Comparison of ENCODE assay signal across 16 cellular contexts in genomic region chr6:27776504-27776903, GRCh38.
"Had no signal": no experiment of that assay in that cellular context is flagged by ENCODE, and none has a peak within 500 bp of the region (broad histone marks: within the 10 kb centered on the region; RNA-seq: fewer than 3 reads in every experiment).

No MANE protein-coding gene starts in this region.

- H3K27ac Mint-ChIP-seq: activated B cell treated with CpG ODN at 0.5 μM for 24 hours; activated naive CD4-positive, alpha-beta T cell treated with anti-CD3 and anti-CD28 coated beads for 36 hours; natural killer cell treated with Interleukin-12 subunit alpha and Interleukin-12 subunit beta and Interleukin-15 and Interleukin-18, amount 100 ng/mL, for 72 hours; stimulated activated naive CD8-positive, alpha-beta T cell treated with anti-CD3 and anti-CD28 coated beads, Interleukin-15, amount 100 ng/mL, for 72 hours had no signal

- H3K9me3 ChIP-seq: left lung, neutrophil, ovary, prostate gland, tibial artery had no signal

- H3K27me3 ChIP-seq: ovary had no signal

- DNase-seq: activated B cell treated with CpG ODN at 0.5 μM for 24 hours; activated CD4-positive, alpha-beta T cell treated with anti-CD3 and anti-CD28 coated beads for 4 hours; activated CD4-positive, alpha-beta T cell treated with anti-CD3 and anti-CD28 coated beads, Interleukin-2, amount 50 U/mL, for 48 hours; activated CD8-positive, alpha-beta memory T cell treated with anti-CD3 and anti-CD28 coated beads, Interleukin-2, amount 50 U/mL, for 48 hours; activated naive CD4-positive, alpha-beta T cell treated with anti-CD3 and anti-CD28 coated beads for 36 hours; activated T-cell treated with anti-CD3 and anti-CD28 coated beads, Interleukin-2, amount 50 U/mL, for 48 hours; amygdala; left lung; ovary; stimulated activated naive CD8-positive, alpha-beta T cell treated with anti-CD3 and anti-CD28 coated beads, Interleukin-15, amount 100 ng/mL, for 72 hours; T1000; tibial artery had no signal

- H3K4me3 Mint-ChIP-seq: activated B cell treated with CpG ODN at 0.5 μM for 24 hours; activated naive CD4-positive, alpha-beta T cell treated with anti-CD3 and anti-CD28 coated beads for 36 hours; natural killer cell treated with Interleukin-12 subunit alpha and Interleukin-12 subunit beta and Interleukin-15 and Interleukin-18, amount 100 ng/mL, for 72 hours; stimulated activated naive CD8-positive, alpha-beta T cell treated with anti-CD3 and anti-CD28 coated beads, Interleukin-15, amount 100 ng/mL, for 72 hours had no signal

- H3K4me3 ChIP-seq: coronary artery, left lung, ovary, prostate gland, tibial artery had no signal

- H3K27ac ChIP-seq: coronary artery, left lung, neutrophil, ovary, prostate gland, tibial artery had no signal

- H3K36me3 Mint-ChIP-seq: natural killer cell treated with Interleukin-12 subunit alpha and Interleukin-12 subunit beta and Interleukin-15 and Interleukin-18, amount 100 ng/mL, for 72 hours had no signal

- ATAC-seq: left lung; natural killer cell treated with Interleukin-12 subunit alpha and Interleukin-12 subunit beta and Interleukin-15 and Interleukin-18, amount 100 ng/mL, for 72 hours; stimulated activated naive CD8-positive, alpha-beta T cell treated with anti-CD3 and anti-CD28 coated beads, Interleukin-15, amount 100 ng/mL, for 72 hours had no signal

- H3K36me3 ChIP-seq: left lung, neutrophil, ovary, prostate gland, tibial artery had no signal

- H3K4me1 ChIP-seq: prostate gland had no signal

- H3K9me3 Mint-ChIP-seq: activated B cell treated with CpG ODN at 0.5 μM for 24 hours; activated naive CD4-positive, alpha-beta T cell treated with anti-CD3 and anti-CD28 coated beads for 36 hours; natural killer cell treated with Interleukin-12 subunit alpha and Interleukin-12 subunit beta and Interleukin-15 and Interleukin-18, amount 100 ng/mL, for 72 hours; stimulated activated naive CD8-positive, alpha-beta T cell treated with anti-CD3 and anti-CD28 coated beads, Interleukin-15, amount 100 ng/mL, for 72 hours had no signal
